ENCODE assay signal across 1 cellular context in the genomic region with DNA sequence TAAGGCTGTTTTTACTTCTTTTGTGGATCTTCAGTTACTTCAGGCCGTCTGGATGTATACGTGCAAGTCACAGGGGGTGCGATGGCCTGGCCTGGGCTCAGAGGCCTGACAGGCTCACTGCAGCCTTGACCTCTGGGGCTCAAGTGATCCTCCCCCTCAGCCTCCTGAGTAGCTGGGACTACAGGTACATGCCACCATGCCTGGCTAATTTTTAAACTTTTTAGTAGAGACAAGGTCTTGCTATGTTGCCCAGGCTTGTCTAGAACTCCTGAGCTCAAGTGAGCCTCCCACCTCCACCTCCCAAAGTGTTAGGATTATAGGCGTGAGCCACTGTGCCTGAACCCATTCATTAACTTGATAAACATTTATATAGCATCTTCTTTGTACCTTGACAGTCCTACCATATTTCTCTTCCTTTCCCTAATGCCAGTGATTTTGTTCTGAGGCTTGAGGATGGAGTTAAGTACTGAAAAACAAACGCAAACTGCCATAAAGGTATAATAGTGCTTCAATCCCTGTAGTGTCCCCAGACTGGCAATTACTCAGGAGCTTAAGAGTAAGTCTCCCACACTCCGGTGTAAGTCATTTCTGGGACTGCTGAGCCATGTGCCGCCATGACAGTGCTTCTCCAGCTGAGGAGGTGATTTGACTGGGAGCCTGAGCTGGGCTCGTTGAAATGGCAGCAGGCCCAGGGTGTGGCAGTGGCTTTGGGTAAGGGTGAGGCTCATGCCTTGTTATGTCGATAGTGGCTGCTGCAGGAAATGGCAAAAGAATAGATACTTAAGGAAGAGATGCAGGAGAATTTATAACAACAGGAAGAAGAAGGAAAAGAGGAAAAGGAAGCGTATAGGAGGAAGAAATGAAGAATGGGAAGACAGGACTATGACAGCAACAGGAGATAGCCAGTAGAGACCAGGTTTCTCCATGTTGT.
TF ChIP-seq lines count a peak whose summit lies in the region.

No MANE protein-coding gene starts in this region.

TF ChIP-seq in HepG2, 621 proteins besides CTCF, POLR2A, EP300 and RAD21 (continued from another document and continues in another):
- TF ChIP-seq, protein P1, sequence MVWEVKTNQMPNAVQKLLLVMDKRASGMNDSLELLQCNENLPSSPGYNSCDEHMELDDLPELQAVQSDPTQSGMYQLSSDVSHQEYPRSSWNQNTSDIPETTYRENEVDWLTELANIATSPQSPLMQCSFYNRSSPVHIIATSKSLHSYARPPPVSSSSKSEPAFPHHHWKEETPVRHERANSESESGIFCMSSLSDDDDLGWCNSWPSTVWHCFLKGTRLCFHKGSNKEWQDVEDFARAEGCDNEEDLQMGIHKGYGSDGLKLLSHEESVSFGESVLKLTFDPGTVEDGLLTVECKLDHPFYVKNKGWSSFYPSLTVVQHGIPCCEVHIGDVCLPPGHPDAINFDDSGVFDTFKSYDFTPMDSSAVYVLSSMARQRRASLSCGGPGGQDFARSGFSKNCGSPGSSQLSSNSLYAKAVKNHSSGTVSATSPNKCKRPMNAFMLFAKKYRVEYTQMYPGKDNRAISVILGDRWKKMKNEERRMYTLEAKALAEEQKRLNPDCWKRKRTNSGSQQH (CRISPR knock-in tag; IDR thresholded peaks at IDR 0.05; ENCODE audit: low read depth): 0 out of 2 replicates have a peak, but pooled peaks have one; percentile 50
- TF ChIP-seq NPAS2 (CRISPR knock-in tag; IDR thresholded peaks at IDR 0.05; ENCODE audit: borderline replicate concordance) (no peak), SATB2 (CRISPR knock-in tag; IDR thresholded peaks at IDR 0.05) (no peak), NCOR1 (IDR thresholded peaks at IDR 0.05; ENCODE audit: borderline replicate concordance, low read length) (no peak), HMG20A (CRISPR knock-in tag; IDR thresholded peaks at IDR 0.05; ENCODE audit: borderline replicate concordance) (0 out of 2 replicates have a peak, but pooled peaks have one; percentile 34), ZC3H4 (CRISPR knock-in tag; IDR thresholded peaks at IDR 0.05; ENCODE audit: borderline replicate concordance) (no peak), ZNF224 (CRISPR knock-in tag; IDR thresholded peaks at IDR 0.05) (no peak), REL (CRISPR knock-in tag; conservative IDR thresholded peaks at IDR 0.05) (no peak), PHB2 (IDR thresholded peaks at IDR 0.05; ENCODE audit: partially characterized antibody) (no peak), RBAK (CRISPR knock-in tag; IDR thresholded peaks at IDR 0.05) (no peak), ZNF101 (CRISPR knock-in tag; IDR thresholded peaks at IDR 0.05; ENCODE audit: borderline replicate concordance, low read depth) (no peak), MAFK (conservative IDR thresholded peaks at IDR 0.05 in 1 of 2, IDR thresholded peaks at IDR 0.05 in 1 of 2; ENCODE audit: low read length in 2 of 2) (no peak), ZNF550 (CRISPR knock-in tag; IDR thresholded peaks at IDR 0.05; ENCODE audit: borderline replicate concordance) (no peak), ZNF547 (CRISPR knock-in tag; IDR thresholded peaks at IDR 0.05) (no peak), SCMH1 (CRISPR knock-in tag; IDR thresholded peaks at IDR 0.05; ENCODE audit: borderline replicate concordance) (no peak), FOXK2 (IDR thresholded peaks at IDR 0.05) (0 out of 2 replicates have a peak, but pooled peaks have one; percentile 2), ADNP (CRISPR knock-in tag; IDR thresholded peaks at IDR 0.05) (peak; percentile 94), ZNF3 (CRISPR knock-in tag; IDR thresholded peaks at IDR 0.05) (no peak), ZBTB8A (CRISPR knock-in tag; IDR thresholded peaks at IDR 0.05; ENCODE audit: borderline replicate concordance, low read depth) (no peak), ZNF761 (CRISPR knock-in tag; conservative IDR thresholded peaks at IDR 0.05) (no peak), NFKB2 (CRISPR knock-in tag; IDR thresholded peaks at IDR 0.05; ENCODE audit: borderline replicate concordance) (no peak), ZNF333 (CRISPR knock-in tag; IDR thresholded peaks at IDR 0.05; ENCODE audit: borderline replicate concordance) (0 out of 2 replicates have a peak, but pooled peaks have one; percentile 25), ZNF441 (CRISPR knock-in tag; IDR thresholded peaks at IDR 0.05; ENCODE audit: borderline replicate concordance) (0 out of 2 replicates have a peak, but pooled peaks have one; percentile 41), SMARCC2 (IDR thresholded peaks at IDR 0.05) (no peak), AGO2 (optimal IDR thresholded peaks at IDR 0.05; ENCODE audit: low read depth, low read length) (no peak), IRX3 (CRISPR knock-in tag; IDR thresholded peaks at IDR 0.05; ENCODE audit: borderline replicate concordance, low read depth) (no peak), LCORL (IDR thresholded peaks at IDR 0.05) (no peak), LCORL (CRISPR knock-in tag; IDR thresholded peaks at IDR 0.05) (no peak), JUNB (CRISPR knock-in tag; IDR thresholded peaks at IDR 0.05; ENCODE audit: borderline replicate concordance) (0 out of 2 replicates have a peak, but pooled peaks have one; percentile 42), CEBPB (IDR thresholded peaks at IDR 0.05; ENCODE audit: borderline replicate concordance, low read depth, low read length) (no peak), ARID2 (CRISPR knock-in tag; IDR thresholded peaks at IDR 0.05; ENCODE audit: borderline replicate concordance) (no peak), STAG1 (CRISPR knock-in tag; IDR thresholded peaks at IDR 0.05) (no peak), SMC3 (IDR thresholded peaks at IDR 0.05; ENCODE audit: low read length) (no peak), SAFB2 (CRISPR knock-in tag; IDR thresholded peaks at IDR 0.05; ENCODE audit: borderline replicate concordance, low read depth) (no peak)
- TF ChIP-seq, protein P2, sequence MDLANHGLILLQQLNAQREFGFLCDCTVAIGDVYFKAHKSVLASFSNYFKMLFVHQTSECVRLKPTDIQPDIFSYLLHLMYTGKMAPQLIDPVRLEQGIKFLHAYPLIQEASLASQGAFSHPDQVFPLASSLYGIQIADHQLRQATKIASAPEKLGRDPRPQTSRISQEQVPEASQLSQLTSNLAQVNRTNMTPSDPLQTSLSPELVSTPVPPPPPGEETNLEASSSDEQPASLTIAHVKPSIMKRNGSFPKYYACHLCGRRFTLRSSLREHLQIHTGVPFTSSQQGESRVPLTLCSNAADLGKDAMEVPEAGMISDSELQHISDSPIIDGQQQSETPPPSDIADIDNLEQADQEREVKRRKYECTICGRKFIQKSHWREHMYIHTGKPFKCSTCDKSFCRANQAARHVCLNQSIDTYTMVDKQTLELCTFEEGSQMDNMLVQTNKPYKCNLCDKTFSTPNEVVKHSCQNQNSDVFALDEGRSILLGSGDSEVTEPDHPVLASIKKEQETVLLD (CRISPR knock-in tag; IDR thresholded peaks at IDR 0.05; ENCODE audit: low read depth): peak; percentile 42; the same call in 1 of the 2 replicates
- TF ChIP-seq, protein P3, sequence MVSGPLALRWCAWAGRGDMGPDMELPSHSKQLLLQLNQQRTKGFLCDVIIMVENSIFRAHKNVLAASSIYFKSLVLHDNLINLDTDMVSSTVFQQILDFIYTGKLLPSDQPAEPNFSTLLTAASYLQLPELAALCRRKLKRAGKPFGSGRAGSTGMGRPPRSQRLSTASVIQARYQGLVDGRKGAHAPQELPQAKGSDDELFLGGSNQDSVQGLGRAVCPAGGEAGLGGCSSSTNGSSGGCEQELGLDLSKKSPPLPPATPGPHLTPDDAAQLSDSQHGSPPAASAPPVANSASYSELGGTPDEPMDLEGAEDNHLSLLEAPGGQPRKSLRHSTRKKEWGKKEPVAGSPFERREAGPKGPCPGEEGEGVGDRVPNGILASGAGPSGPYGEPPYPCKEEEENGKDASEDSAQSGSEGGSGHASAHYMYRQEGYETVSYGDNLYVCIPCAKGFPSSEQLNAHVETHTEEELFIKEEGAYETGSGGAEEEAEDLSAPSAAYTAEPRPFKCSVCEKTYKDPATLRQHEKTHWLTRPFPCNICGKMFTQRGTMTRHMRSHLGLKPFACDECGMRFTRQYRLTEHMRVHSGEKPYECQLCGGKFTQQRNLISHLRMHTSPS (CRISPR knock-in tag; IDR thresholded peaks at IDR 0.05; ENCODE audit: low read depth): no peak; the same call in 1 of the 2 replicates
- TF ChIP-seq, protein P4, sequence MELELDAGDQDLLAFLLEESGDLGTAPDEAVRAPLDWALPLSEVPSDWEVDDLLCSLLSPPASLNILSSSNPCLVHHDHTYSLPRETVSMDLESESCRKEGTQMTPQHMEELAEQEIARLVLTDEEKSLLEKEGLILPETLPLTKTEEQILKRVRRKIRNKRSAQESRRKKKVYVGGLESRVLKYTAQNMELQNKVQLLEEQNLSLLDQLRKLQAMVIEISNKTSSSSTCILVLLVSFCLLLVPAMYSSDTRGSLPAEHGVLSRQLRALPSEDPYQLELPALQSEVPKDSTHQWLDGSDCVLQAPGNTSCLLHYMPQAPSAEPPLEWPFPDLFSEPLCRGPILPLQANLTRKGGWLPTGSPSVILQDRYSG (CRISPR knock-in tag; IDR thresholded peaks at IDR 0.05): no peak
- TF ChIP-seq, protein P5, sequence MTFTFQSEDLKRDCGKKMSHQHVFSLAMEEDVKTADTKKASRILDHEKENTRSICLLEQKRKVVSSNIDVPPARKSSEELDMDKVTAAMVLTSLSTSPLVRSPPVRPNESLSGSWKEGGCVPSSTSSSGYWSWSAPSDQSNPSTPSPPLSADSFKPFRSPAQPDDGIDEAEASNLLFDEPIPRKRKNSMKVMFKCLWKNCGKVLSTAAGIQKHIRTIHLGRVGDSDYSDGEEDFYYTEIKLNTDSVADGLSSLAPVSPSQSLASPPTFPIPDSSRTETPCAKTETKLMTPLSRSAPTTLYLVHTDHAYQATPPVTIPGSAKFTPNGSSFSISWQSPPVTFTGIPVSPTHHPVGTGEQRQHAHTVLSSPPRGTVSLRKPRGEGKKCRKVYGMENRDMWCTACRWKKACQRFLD (CRISPR knock-in tag; IDR thresholded peaks at IDR 0.05; ENCODE audit: borderline replicate concordance): 0 out of 2 replicates have a peak, but pooled peaks have one; percentile 50
- TF ChIP-seq, protein P6, sequence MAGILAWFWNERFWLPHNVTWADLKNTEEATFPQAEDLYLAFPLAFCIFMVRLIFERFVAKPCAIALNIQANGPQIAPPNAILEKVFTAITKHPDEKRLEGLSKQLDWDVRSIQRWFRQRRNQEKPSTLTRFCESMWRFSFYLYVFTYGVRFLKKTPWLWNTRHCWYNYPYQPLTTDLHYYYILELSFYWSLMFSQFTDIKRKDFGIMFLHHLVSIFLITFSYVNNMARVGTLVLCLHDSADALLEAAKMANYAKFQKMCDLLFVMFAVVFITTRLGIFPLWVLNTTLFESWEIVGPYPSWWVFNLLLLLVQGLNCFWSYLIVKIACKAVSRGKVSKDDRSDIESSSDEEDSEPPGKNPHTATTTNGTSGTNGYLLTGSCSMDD (CRISPR knock-in tag; IDR thresholded peaks at IDR 0.05): no peak
- TF ChIP-seq, protein P7, sequence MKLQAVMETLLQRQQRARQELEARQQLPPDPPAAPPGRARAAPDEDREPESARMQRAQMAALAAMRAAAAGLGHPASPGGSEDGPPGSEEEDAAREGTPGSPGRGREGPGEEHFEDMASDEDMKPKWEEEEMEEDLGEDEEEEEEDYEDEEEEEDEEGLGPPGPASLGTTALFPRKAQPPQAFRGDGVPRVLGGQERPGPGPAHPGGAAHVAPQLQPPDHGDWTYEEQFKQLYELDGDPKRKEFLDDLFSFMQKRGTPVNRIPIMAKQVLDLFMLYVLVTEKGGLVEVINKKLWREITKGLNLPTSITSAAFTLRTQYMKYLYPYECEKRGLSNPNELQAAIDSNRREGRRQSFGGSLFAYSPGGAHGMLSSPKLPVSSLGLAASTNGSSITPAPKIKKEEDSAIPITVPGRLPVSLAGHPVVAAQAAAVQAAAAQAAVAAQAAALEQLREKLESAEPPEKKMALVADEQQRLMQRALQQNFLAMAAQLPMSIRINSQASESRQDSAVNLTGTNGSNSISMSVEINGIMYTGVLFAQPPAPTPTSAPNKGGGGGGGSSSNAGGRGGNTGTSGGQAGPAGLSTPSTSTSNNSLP (IDR thresholded peaks at IDR 0.05; ENCODE audit: low read depth, low read length): no peak
- TF ChIP-seq, protein P8, sequence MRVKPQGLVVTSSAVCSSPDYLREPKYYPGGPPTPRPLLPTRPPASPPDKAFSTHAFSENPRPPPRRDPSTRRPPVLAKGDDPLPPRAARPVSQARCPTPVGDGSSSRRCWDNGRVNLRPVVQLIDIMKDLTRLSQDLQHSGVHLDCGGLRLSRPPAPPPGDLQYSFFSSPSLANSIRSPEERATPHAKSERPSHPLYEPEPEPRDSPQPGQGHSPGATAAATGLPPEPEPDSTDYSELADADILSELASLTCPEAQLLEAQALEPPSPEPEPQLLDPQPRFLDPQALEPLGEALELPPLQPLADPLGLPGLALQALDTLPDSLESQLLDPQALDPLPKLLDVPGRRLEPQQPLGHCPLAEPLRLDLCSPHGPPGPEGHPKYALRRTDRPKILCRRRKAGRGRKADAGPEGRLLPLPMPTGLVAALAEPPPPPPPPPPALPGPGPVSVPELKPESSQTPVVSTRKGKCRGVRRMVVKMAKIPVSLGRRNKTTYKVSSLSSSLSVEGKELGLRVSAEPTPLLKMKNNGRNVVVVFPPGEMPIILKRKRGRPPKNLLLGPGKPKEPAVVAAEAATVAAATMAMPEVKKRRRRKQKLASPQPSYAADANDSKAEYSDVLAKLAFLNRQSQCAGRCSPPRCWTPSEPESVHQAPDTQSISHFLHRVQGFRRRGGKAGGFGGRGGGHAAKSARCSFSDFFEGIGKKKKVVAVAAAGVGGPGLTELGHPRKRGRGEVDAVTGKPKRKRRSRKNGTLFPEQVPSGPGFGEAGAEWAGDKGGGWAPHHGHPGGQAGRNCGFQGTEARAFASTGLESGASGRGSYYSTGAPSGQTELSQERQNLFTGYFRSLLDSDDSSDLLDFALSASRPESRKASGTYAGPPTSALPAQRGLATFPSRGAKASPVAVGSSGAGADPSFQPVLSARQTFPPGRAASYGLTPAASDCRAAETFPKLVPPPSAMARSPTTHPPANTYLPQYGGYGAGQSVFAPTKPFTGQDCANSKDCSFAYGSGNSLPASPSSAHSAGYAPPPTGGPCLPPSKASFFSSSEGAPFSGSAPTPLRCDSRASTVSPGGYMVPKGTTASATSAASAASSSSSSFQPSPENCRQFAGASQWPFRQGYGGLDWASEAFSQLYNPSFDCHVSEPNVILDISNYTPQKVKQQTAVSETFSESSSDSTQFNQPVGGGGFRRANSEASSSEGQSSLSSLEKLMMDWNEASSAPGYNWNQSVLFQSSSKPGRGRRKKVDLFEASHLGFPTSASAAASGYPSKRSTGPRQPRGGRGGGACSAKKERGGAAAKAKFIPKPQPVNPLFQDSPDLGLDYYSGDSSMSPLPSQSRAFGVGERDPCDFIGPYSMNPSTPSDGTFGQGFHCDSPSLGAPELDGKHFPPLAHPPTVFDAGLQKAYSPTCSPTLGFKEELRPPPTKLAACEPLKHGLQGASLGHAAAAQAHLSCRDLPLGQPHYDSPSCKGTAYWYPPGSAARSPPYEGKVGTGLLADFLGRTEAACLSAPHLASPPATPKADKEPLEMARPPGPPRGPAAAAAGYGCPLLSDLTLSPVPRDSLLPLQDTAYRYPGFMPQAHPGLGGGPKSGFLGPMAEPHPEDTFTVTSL (CRISPR knock-in tag; IDR thresholded peaks at IDR 0.05; ENCODE audit: borderline replicate concordance): no peak
- TF ChIP-seq, protein P9, sequence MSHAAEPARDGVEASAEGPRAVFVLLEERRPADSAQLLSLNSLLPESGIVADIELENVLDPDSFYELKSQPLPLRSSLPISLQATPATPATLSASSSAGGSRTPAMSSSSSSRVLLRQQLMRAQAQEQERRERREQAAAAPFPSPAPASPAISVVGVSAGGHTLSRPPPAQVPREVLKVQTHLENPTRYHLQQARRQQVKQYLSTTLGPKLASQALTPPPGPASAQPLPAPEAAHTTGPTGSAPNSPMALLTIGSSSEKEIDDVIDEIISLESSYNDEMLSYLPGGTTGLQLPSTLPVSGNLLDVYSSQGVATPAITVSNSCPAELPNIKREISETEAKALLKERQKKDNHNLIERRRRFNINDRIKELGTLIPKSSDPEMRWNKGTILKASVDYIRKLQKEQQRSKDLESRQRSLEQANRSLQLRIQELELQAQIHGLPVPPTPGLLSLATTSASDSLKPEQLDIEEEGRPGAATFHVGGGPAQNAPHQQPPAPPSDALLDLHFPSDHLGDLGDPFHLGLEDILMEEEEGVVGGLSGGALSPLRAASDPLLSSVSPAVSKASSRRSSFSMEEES (CRISPR knock-in tag; IDR thresholded peaks at IDR 0.05): no peak
